Comparison of ENCODE assay signal across 8 cellular contexts in genomic region chr1:156383023-156383422, GRCh38. TPM values are rescaled to one million over a fixed set of nuclear protein-coding genes. Genes with fewer than 3 reads are reported as not detected.
DNase-seq lines count a peak whose midpoint lies in the region; ATAC-seq and TF ChIP-seq lines count a peak whose summit lies in the region.

No MANE protein-coding gene starts in this region.

- no peak for TF ChIP-seq POLR2A in GM18505 (IDR thresholded peaks at IDR 0.05; ENCODE audit: borderline replicate concordance, extremely low read depth, insufficient read depth, insufficient read length)

- H3K9me3 Mint-ChIP-seq in activated CD4-positive, alpha-beta T cell treated with anti-CD3 and anti-CD28 coated beads for 36 hours (ENCODE audit: low read depth) = no peaks in the 10 kb centered on the region
- no peaks in the 10 kb centered on the region for H3K9me3 Mint-ChIP-seq in chondrocyte (ENCODE audit: low read depth)

- peak; percentile 82 to 91 for TF ChIP-seq RAD21 in liver (IDR thresholded peaks at IDR 0.05)

- H3K36me3 ChIP-seq in liver (ENCODE audit: control insufficient read depth in 4 of 4, insufficient read depth in 3 of 4, low read depth in 1 of 4, low read length in 3 of 4) = no peaks in the 10 kb centered on the region

- no peaks in the 10 kb centered on the region for H3K9me3 ChIP-seq in liver (ENCODE audit: control insufficient read depth in 4 of 4, low read length in 3 of 4)

- H3K4me1 Mint-ChIP-seq in activated CD4-positive, alpha-beta T cell treated with anti-CD3 and anti-CD28 coated beads for 36 hours = peaks cover 5% of the 10 kb centered on the region
- H3K4me1 Mint-ChIP-seq in chondrocyte (ENCODE audit: low read depth) = peaks cover 9% of the 10 kb centered on the region

- no peaks in the 10 kb centered on the region for H3K27me3 ChIP-seq in liver (ENCODE audit: control insufficient read depth in 4 of 4, insufficient read depth in 4 of 4, low read length in 3 of 4)

- no peaks in the 10 kb centered on the region for H3K36me3 Mint-ChIP-seq in activated CD4-positive, alpha-beta T cell treated with anti-CD3 and anti-CD28 coated beads for 36 hours (ENCODE audit: low read depth)
- H3K36me3 Mint-ChIP-seq in chondrocyte (ENCODE audit: low read depth) = no peaks in the 10 kb centered on the region

- CTCF ChIA-PET in HEK293T (lab: Yijun Ruan, JAX) = interaction anchor here (0.6 to 4.2 kb wide), 9 partner anchors 39 to 278 kb away, joined by 3 to 26 read pairs (median 4); no protein-coding TSS in a partner anchor
- CTCF ChIA-PET in activated CD4-positive, alpha-beta T cell treated with anti-CD3 and anti-CD28 coated beads for 36 hours (lab: Charles Lee) = interaction anchor here (1.2 to 5.7 kb wide), 5 partner anchors 24 to 74 kb away, joined by 3 to 264 read pairs (median 61); no protein-coding TSS in a partner anchor

- peak; percentile 86 for TF ChIP-seq CTCF in chondrocyte (IDR thresholded peaks at IDR 0.05)
- peak; percentile 82 for TF ChIP-seq CTCF in liver (IDR thresholded peaks at IDR 0.05; ENCODE audit: low read depth, low read length, missing input control)

- no peak overlapping the region for H3K27ac Mint-ChIP-seq in activated CD4-positive, alpha-beta T cell treated with anti-CD3 and anti-CD28 coated beads for 36 hours
- H3K27ac Mint-ChIP-seq in chondrocyte (ENCODE audit: unreplicated experiment) = no peak overlapping the region

- no peak overlapping the region for H3K4me3 ChIP-seq in liver (ENCODE audit: low read depth in 1 of 3, low read length in 3 of 3)

- no peak overlapping the region for H3K4me3 Mint-ChIP-seq in activated CD4-positive, alpha-beta T cell treated with anti-CD3 and anti-CD28 coated beads for 36 hours
- no peak overlapping the region for H3K4me3 Mint-ChIP-seq in chondrocyte (ENCODE audit: unreplicated experiment)

- DNase-seq in COR-L47 (lab: John Stamatoyannopoulos, UW) (peak; percentile 76), HEK293T (ENCODE audit: extremely low spot score) (peak; percentile 92), NCI-H2227 treated with DMSO at 0.1 percent for 48 hours (lab: John Stamatoyannopoulos, UW) (peak; percentile 63), chondrocyte (ENCODE audit: low spot score) (no peak)
- DNase-seq in activated CD4-positive, alpha-beta T cell treated with anti-CD3 and anti-CD28 coated beads for 36 hours = peak; percentile 79
- peak; percentile 11 for DNase-seq in stimulated activated CD8-positive, alpha-beta memory T cell treated with anti-CD3 and anti-CD28 coated beads, Interleukin-12 subunit alpha, Interleukin-12 subunit beta, amount 100 ng/mL, for 24 hours (ENCODE audit: extremely low read depth)

- no peak overlapping the region for H3K27ac ChIP-seq in liver (ENCODE audit: low read depth in 1 of 2, low read length in 2 of 2)

- 61% methylated on average over 9 of the region's 9 CpGs for WGBS in liver

- ATAC-seq in activated CD4-positive, alpha-beta T cell treated with anti-CD3 and anti-CD28 coated beads for 36 hours = peak; percentile 91
- ATAC-seq in GM18505 (IDR thresholded peaks at IDR 0.05; ENCODE audit: unreplicated experiment) = no peak

- H3K4me1 ChIP-seq in liver (ENCODE audit: control insufficient read depth in 4 of 4, insufficient read depth in 4 of 4, low read length in 3 of 4) = no peaks in the 10 kb centered on the region

- H3K9ac ChIP-seq in liver (ENCODE audit: low read depth in 1 of 2, low read length in 2 of 2) = no peak overlapping the region

- peaks cover 7% of the 10 kb centered on the region for H3K27me3 Mint-ChIP-seq in activated CD4-positive, alpha-beta T cell treated with anti-CD3 and anti-CD28 coated beads for 36 hours
- peaks cover 14% of the 10 kb centered on the region for H3K27me3 Mint-ChIP-seq in chondrocyte (ENCODE audit: low read depth)

- intact Hi-C loops in activated CD4-positive, alpha-beta T cell treated with anti-CD3 and anti-CD28 coated beads for 36 hours (cut with DNase I, micrococcal nuclease) = no loop called here

- POLR2A ChIA-PET in HEK293T (lab: Yijun Ruan, JAX) = interaction anchor here (0.6 to 1.4 kb wide), 3 partner anchors 46 to 74 kb away, joined by 3 read pairs; no protein-coding TSS in a partner anchor
- POLR2A ChIA-PET in activated CD4-positive, alpha-beta T cell treated with anti-CD3 and anti-CD28 coated beads for 36 hours (lab: Charles Lee) = no interaction called here

TF ChIP-seq in HEK293T, 16 proteins besides CTCF, POLR2A, EP300 and RAD21:
- TF ChIP-seq CTBP1 (IDR thresholded peaks at IDR 0.05; ENCODE audit: borderline replicate concordance) = no peak
- TF ChIP-seq L3MBTL2 (conservative IDR thresholded peaks at IDR 0.05) = 0 out of 2 replicates have a peak, but pooled peaks have one; percentile 17

TF ChIP-seq in liver, 16 proteins besides CTCF, POLR2A, EP300 and RAD21:
- no peak for TF ChIP-seq HNF4A (conservative IDR thresholded peaks at IDR 0.05)
- no peak for TF ChIP-seq FOXA2 (IDR thresholded peaks at IDR 0.05)
- TF ChIP-seq GABPA (IDR thresholded peaks at IDR 0.05 in 1 of 2, conservative IDR thresholded peaks at IDR 0.05 in 1 of 2) = no peak
- TF ChIP-seq HNF4G (IDR thresholded peaks at IDR 0.05) = no peak

RNA-seq across cellular contexts. Expression of gene RHBG, which starts 14.0 kb away (rescaled TPM):
- total RNA-seq in activated CD4-positive, alpha-beta T cell treated with anti-CD3 and anti-CD28 coated beads for 36 hours = not detected
- total RNA-seq in chondrocyte (not detected in 3 replicates), liver (1 to 10 TPM; 1.0 to 3.5 TPM)
- 1 to 10 TPM in 1 of 2 donors, under 1 TPM in 1; 0.25 to 6.4 TPM for polyA plus RNA-seq in liver

RNA-seq across cellular contexts. Expression of gene TSACC, which starts 44.7 kb away (rescaled TPM):
- total RNA-seq in activated CD4-positive, alpha-beta T cell treated with anti-CD3 and anti-CD28 coated beads for 36 hours = under 1 TPM; 0.25 to 0.83 TPM
- total RNA-seq in chondrocyte (not detected in 3 replicates), liver (under 1 TPM in 1 of 2 donors, not detected in 1; 0.28 TPM)
- polyA plus RNA-seq in liver = 1 to 10 TPM in 1 of 2 donors, under 1 TPM in 1; 0.60 to 2.7 TPM

RNA-seq across cellular contexts. Expression of gene CCT3, which starts 44.9 kb away (rescaled TPM):
- 100 to 1,000 TPM; 297 to 406 TPM for total RNA-seq in activated CD4-positive, alpha-beta T cell treated with anti-CD3 and anti-CD28 coated beads for 36 hours
- 159 to 204 TPM (median 161 TPM) in 3 replicates for total RNA-seq in chondrocyte
- total RNA-seq in liver = 100 to 1,000 TPM; 135 to 144 TPM
- polyA plus RNA-seq in liver = 100 to 1,000 TPM in 1 of 2 donors, 10 to 100 TPM in 1; 74.5 to 102 TPM
